Comparison of ENCODE assay signal across 12 cellular contexts in the genomic region with DNA sequence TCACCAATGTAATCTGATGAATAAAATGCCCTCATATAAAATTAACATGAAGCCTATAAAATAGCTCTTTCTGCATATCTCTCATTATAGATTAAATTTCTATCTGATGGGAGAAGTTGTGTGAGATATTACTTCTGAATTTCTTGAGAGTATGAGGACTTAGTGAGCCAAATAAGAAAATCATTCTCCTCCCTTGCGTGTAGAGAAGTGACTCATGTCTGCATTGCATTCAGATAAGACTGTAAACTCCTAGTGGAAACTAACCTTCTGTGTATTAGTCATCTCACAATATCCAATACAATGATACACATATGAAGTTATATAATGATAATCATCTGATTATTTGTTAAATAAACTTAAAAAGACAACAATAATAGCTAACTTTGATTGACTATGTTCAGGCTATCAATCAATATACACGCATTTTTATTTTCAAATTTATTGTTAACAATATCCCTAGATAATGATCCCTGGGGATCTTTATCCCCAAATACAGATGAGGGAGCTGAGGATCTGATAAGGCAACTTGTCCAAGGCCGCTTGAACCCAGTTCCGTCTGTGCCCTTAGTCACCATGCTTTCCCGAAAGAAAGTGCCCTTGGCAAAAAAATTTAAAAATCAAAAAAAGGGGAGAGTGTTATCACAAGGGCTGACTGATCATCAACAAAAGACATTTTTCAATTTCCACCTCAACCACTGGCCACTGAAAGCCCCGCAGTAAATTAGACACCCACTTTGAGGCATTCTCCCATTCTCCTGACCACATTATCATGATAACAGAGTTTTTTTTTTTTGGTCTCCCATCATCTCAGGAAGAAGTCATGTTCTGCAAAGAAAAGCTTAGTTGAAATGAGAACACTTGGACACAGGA.
A peak's percentile ranks its signal among the peaks of the same experiment; 100 is the strongest.
DNase-seq lines count a peak whose midpoint lies in the region; ATAC-seq and TF ChIP-seq lines count a peak whose summit lies in the region.
"Had no signal": no experiment of that assay in that cellular context is flagged by ENCODE, and none has a peak within 500 bp of the region (broad histone marks: within the 10 kb centered on the region; RNA-seq: fewer than 3 reads in every experiment).

No MANE protein-coding gene starts in this region.

- DNase-seq in HCEC 1CT (peak; percentile 82), fibroblast of gingiva (ENCODE audit: low read depth) (peak; percentile 66), skeletal muscle cell (ENCODE audit: low read depth) (peak; percentile 57), NCI-H2196 (lab: John Stamatoyannopoulos, UW; ENCODE audit: unreplicated experiment) (no peak), H7 (no peak)
- no peak for DNase-seq in stimulated activated naive CD4-positive, alpha-beta T cell treated with Interleukin-2 at 50 U/mL for 16 hours (lab: John Stamatoyannopoulos, UW)
- DNase-seq in activated CD4-positive, alpha-beta T cell treated with anti-CD3 and anti-CD28 coated beads, Interleukin-2, amount 50 U/mL, for 1 hour, result no peak
- DNase-seq: activated CD4-positive, alpha-beta T cell treated with anti-CD3 and anti-CD28 coated beads, Interleukin-2, amount 50 U/mL, for 48 hours; NCI-H526; thyroid gland had no signal

- H3K4me3 ChIP-seq in skeletal muscle cell (ENCODE audit: low read depth, low read length) (no peak overlapping the region), H7 (ENCODE audit: insufficient read depth, low read depth, low read length) (no peak overlapping the region)
- H3K4me3 ChIP-seq: thyroid gland had no signal

- no peaks in the 10 kb centered on the region for H3K36me3 ChIP-seq in H7 (replicated peaks; ENCODE audit: control insufficient read depth, insufficient read depth, low read length)
- H3K36me3 ChIP-seq: thyroid gland had no signal

- ATAC-seq in SK-N-SH treated with all-trans-retinoic acid at 6 μM for 48 hours, result peak; percentile 76
- ATAC-seq: left lobe of liver had no signal

- H3K27me3 ChIP-seq in H7 (ENCODE audit: control insufficient read depth, insufficient read depth, low read length), result no peaks in the 10 kb centered on the region
- H3K27me3 ChIP-seq: thyroid gland had no signal

TF ChIP-seq in SK-N-SH treated with all-trans-retinoic acid at 6 μM for 48 hours, 23 proteins besides CTCF, POLR2A, EP300 and RAD21:
- TF ChIP-seq ISL1 (CRISPR knock-in tag; IDR thresholded peaks at IDR 0.05), result 0 out of 2 replicates have a peak, but pooled peaks have one; percentile 11
- TF ChIP-seq PATZ1 (CRISPR knock-in tag; IDR thresholded peaks at IDR 0.05; ENCODE audit: borderline replicate concordance), result no peak
TF ChIP-seq in SK-N-SH treated with all-trans-retinoic acid at 6 μM for 48 hours: peak in this region for 1.

Comparison
In these comparisons a context has a peak if more than half of its experiments do, and no peak if none do; other contexts are left out.
1. DNase-seq: peak in HCEC 1CT (single experiment), fibroblast of gingiva (single experiment) and skeletal muscle cell (single experiment); none in NCI-H2196 (single experiment), H7 (single experiment), stimulated activated naive CD4-positive, alpha-beta T cell treated with Interleukin-2 at 50 U/mL for 16 hours (single experiment) and activated CD4-positive, alpha-beta T cell treated with anti-CD3 and anti-CD28 coated beads, Interleukin-2, amount 50 U/mL, for 1 hour (single experiment).